ENCODE assay signal across 15 cellular contexts in genomic region chr17:50052822-50053653, GRCh38. TPM values are rescaled to one million over a fixed set of nuclear protein-coding genes. Genes with fewer than 3 reads are reported as not detected.
A peak's percentile ranks its signal among the peaks of the same experiment; 100 is the strongest.
DNase-seq lines count a peak whose midpoint lies in the region; ATAC-seq, FAIRE-seq and TF ChIP-seq lines count a peak whose summit lies in the region.
"Had no signal": no experiment of that assay in that cellular context is flagged by ENCODE, and none has a peak within 500 bp of the region (broad histone marks: within the 10 kb centered on the region; RNA-seq: fewer than 3 reads in every experiment).

No MANE protein-coding gene starts in this region.

- H3K27ac ChIP-seq in astrocyte (ENCODE audit: low read depth, low read length) (peak overlapping the region; percentile 47), small intestine (ENCODE audit: low read depth in 1 of 2, low read length in 1 of 2) (no peak overlapping the region)

- peaks cover 63% of the 10 kb centered on the region for H3K4me1 Mint-ChIP-seq in astrocyte (ENCODE audit: low read depth, unreplicated experiment)

- peak overlapping the region; percentile 47 for H3K9ac ChIP-seq in astrocyte (ENCODE audit: low read length)

- H3K9me3 ChIP-seq in astrocyte (ENCODE audit: insufficient read depth, low read depth, low read length) (no peaks in the 10 kb centered on the region), small intestine (ENCODE audit: control insufficient read depth, low read depth) (no peaks in the 10 kb centered on the region)

- ATAC-seq in HG02884 (IDR thresholded peaks at IDR 0.05; ENCODE audit: unreplicated experiment) (no peak), GM18907 (IDR thresholded peaks at IDR 0.05; ENCODE audit: unreplicated experiment) (no peak), GM18858 (IDR thresholded peaks at IDR 0.05; ENCODE audit: unreplicated experiment) (no peak), GM21447 (IDR thresholded peaks at IDR 0.05; ENCODE audit: unreplicated experiment) (no peak)
- ATAC-seq: stimulated activated naive CD8-positive, alpha-beta T cell treated with anti-CD3 and anti-CD28 coated beads, Interleukin-15, Interleukin-2, amounts not matched to agents 100 U/mL and 50 U/mL, for 24 hours had no signal

- TF ChIP-seq CTCF in astrocyte (IDR thresholded peaks at IDR 0.05; ENCODE audit: insufficient read depth, low read depth, low read length): no peak

- no peaks in the 10 kb centered on the region for H3K27me3 Mint-ChIP-seq in astrocyte (ENCODE audit: low read depth, unreplicated experiment)

- H3K36me3 ChIP-seq in astrocyte (ENCODE audit: insufficient read depth, low read length) (no peaks in the 10 kb centered on the region), small intestine (ENCODE audit: control insufficient read depth in 2 of 2, insufficient read depth in 2 of 2, low read length in 2 of 2) (no peaks in the 10 kb centered on the region)

- H4K20me1 ChIP-seq in astrocyte (ENCODE audit: insufficient read depth, low read length): peaks cover 11% of the 10 kb centered on the region

- no peaks in the 10 kb centered on the region for H3K9me3 Mint-ChIP-seq in astrocyte (ENCODE audit: unreplicated experiment)
- H3K9me3 Mint-ChIP-seq: IgD-negative memory B cell had no signal

- H3K36me3 Mint-ChIP-seq in astrocyte (ENCODE audit: low read depth, unreplicated experiment): peaks cover 4% of the 10 kb centered on the region
- H3K36me3 Mint-ChIP-seq: IgD-negative memory B cell had no signal

- H3K4me3 ChIP-seq in astrocyte (ENCODE audit: insufficient read depth, low read depth, low read length): no peak overlapping the region
- no peak overlapping the region for H3K4me3 ChIP-seq in small intestine (ENCODE audit: low read depth in 1 of 2, low read length in 2 of 2)

- H3K27ac Mint-ChIP-seq in astrocyte (ENCODE audit: unreplicated experiment): peak overlapping the region; percentile 98

- H3K79me2 ChIP-seq in astrocyte (ENCODE audit: insufficient read depth, low read length): peaks cover 40% of the 10 kb centered on the region

- FAIRE-seq in HTR-8/SVneo (lab: Jason Lieb, UNC) (peak; percentile 93), astrocyte (lab: Jason Lieb, UNC) (no peak), small intestine (lab: Jason Lieb, UNC) (no peak)
- FAIRE-seq: islet of Langerhans, TTC549 had no signal

- H3K27me3 ChIP-seq in astrocyte (ENCODE audit: insufficient read depth, low read length) (no peaks in the 10 kb centered on the region), small intestine (ENCODE audit: control insufficient read depth in 2 of 2, insufficient read depth in 2 of 2, low read length in 2 of 2) (no peaks in the 10 kb centered on the region)

- 67 to 78% (median 69%) methylated on average over 7 of the region's 7 CpGs for WGBS in small intestine, 3 donors

- peak overlapping the region; percentile 60 for H3K4me2 ChIP-seq in astrocyte (ENCODE audit: low read length)

- peak overlapping the region; percentile 85 for H3K4me3 Mint-ChIP-seq in astrocyte (ENCODE audit: unreplicated experiment)

- H2AFZ ChIP-seq in astrocyte (ENCODE audit: low read depth, low read length): peak overlapping the region; percentile 27

- H3K4me1 ChIP-seq in astrocyte (ENCODE audit: insufficient read depth, low read length) (peaks cover 71% of the 10 kb centered on the region), small intestine (ENCODE audit: control insufficient read depth in 2 of 2, insufficient read depth in 1 of 2, low read depth in 1 of 2, low read length in 1 of 2) (peaks cover 0 to 2% of the 10 kb centered on the region in 2 donors)

- DNase-seq in HTR-8/SVneo (ENCODE audit: insufficient read length, low spot score) (peak; percentile 68), astrocyte (ENCODE audit: low read depth) (peak; percentile 56), islet precursor cell (peak; percentile 93), small intestine (peak; percentile 44)
- DNase-seq: activated gamma-delta T cell; effector CD8-positive, alpha-beta T cell; stimulated activated CD4-positive, alpha-beta T cell treated with anti-CD3 and anti-CD28 coated beads, Interleukin-12 subunit alpha, Interleukin-12 subunit beta, amount 100 ng/mL, for 4 hours; stimulated activated naive CD8-positive, alpha-beta T cell treated with anti-CD3 and anti-CD28 coated beads, Interleukin-15, Interleukin-2, amounts not matched to agents 100 U/mL and 50 U/mL, for 24 hours had no signal

RNA-seq across cellular contexts. Expression of gene ITGA3, which starts 2.9 kb away (rescaled TPM):
- total RNA-seq in astrocyte: 319 and 373 TPM in 2 replicates
- polyA plus RNA-seq in small intestine: 10 to 100 TPM; 53.5 to 96.4 (median 75.7) TPM

RNA-seq across cellular contexts. Expression of gene PDK2, which starts 42.1 kb away (rescaled TPM):
- total RNA-seq in astrocyte: 25.8 and 26.8 TPM in 2 replicates
- polyA plus RNA-seq in small intestine: 10 to 100 TPM; 27.2 to 39.6 (median 34.0) TPM

RNA-seq across cellular contexts. Expression of gene DLX3, which starts 58.0 kb away (rescaled TPM):
- 1.00 and 1.2 TPM in 2 replicates for total RNA-seq in astrocyte
- 1 to 10 TPM in 1 of 3 donors, not detected in 2; 1.4 TPM for polyA plus RNA-seq in small intestine
- polyA plus RNA-seq: IgD-negative memory B cell had no signal
